ENCODE assay signal across 15 cellular contexts in genomic region chr5:81336528-81336927, GRCh38. TPM values are rescaled to one million over a fixed set of nuclear protein-coding genes. Genes with fewer than 3 reads are reported as not detected.
DNase-seq lines count a peak whose midpoint lies in the region; ATAC-seq and TF ChIP-seq lines count a peak whose summit lies in the region.
"Had no signal": no experiment of that assay in that cellular context is flagged by ENCODE, and none has a peak within 500 bp of the region (broad histone marks: within the 10 kb centered on the region; RNA-seq: fewer than 3 reads in every experiment).

No MANE protein-coding gene starts in this region.

- no peak overlapping the region for H3K14ac ChIP-seq in H9 (ENCODE audit: insufficient read depth, low read length)
- H3K14ac ChIP-seq in mesenchymal stem cell (ENCODE audit: low read length in 2 of 2), result no peak overlapping the region

- H3K4me2 ChIP-seq in H9 (ENCODE audit: insufficient read depth, insufficient read length, low read length), result no peak overlapping the region
- H3K4me2 ChIP-seq in mesenchymal stem cell (ENCODE audit: low read length, poor library complexity, severe bottlenecking), result no peak overlapping the region
- H3K4me2 ChIP-seq: BLaER1 treated with 17β-estradiol and CSF1 and Interleukin-3, amounts not matched to agents 10 nM and 100 nM; KMS-11 had no signal

- no peak overlapping the region for H3K4me3 Mint-ChIP-seq in H9
- H3K4me3 Mint-ChIP-seq: B cell; CD8-positive, alpha-beta T cell had no signal

- H3K27ac Mint-ChIP-seq in H9, result no peak overlapping the region
- H3K27ac Mint-ChIP-seq: B cell; CD8-positive, alpha-beta T cell had no signal

- H3K9ac ChIP-seq in H9 (ENCODE audit: extremely low read depth, insufficient read length, low read length) (no peak overlapping the region), mesenchymal stem cell (ENCODE audit: low read length) (no peak overlapping the region)
- H3K9ac ChIP-seq: BLaER1 treated with 17β-estradiol and CSF1 and Interleukin-3, amounts not matched to agents 10 nM and 100 nM; KMS-11 had no signal

- no peaks in the 10 kb centered on the region for H3K36me3 ChIP-seq in mesenchymal stem cell (ENCODE audit: control insufficient read depth in 1 of 2, insufficient read depth in 2 of 2, low read depth in 1 of 2, low read length in 2 of 2)
- H3K36me3 ChIP-seq: BLaER1 treated with 17β-estradiol and CSF1 and Interleukin-3, amounts not matched to agents 10 nM and 100 nM had no signal

- H2BK120ac ChIP-seq in H9 (ENCODE audit: low read depth, low read length, poor library complexity, severe bottlenecking) (peak overlapping the region; percentile 36), mesenchymal stem cell (ENCODE audit: low read depth, low read length) (no peak overlapping the region)

- no peak overlapping the region for H3K18ac ChIP-seq in H9 (ENCODE audit: insufficient read length, low read depth, low read length)
- no peak overlapping the region for H3K18ac ChIP-seq in mesenchymal stem cell (ENCODE audit: low read depth in 1 of 2, low read length in 2 of 2)

- H3K27me3 Mint-ChIP-seq in H9 (ENCODE audit: low read depth), result no peaks in the 10 kb centered on the region; the same call in 1 of the 2 replicates

- no peak overlapping the region for H2AFZ ChIP-seq in H9 (ENCODE audit: low read length)
- H2AFZ ChIP-seq in mesenchymal stem cell (ENCODE audit: low read depth, low read length), result no peak overlapping the region

- H3K27ac ChIP-seq in H9 (ENCODE audit: insufficient read length, low read depth, low read length), result no peak overlapping the region
- H3K27ac ChIP-seq in mesenchymal stem cell (ENCODE audit: low read length, poor library complexity, severe bottlenecking), result no peak overlapping the region
- H3K27ac ChIP-seq: BLaER1 treated with 17β-estradiol and CSF1 and Interleukin-3, amounts not matched to agents 10 nM and 100 nM; KMS-11 had no signal

- no peak overlapping the region for H3K56ac ChIP-seq in H9 (ENCODE audit: insufficient read length, low read depth, low read length)

- no peak overlapping the region for H4K5ac ChIP-seq in H9 (ENCODE audit: insufficient read length, low read depth, low read length)

- H2AK5ac ChIP-seq in H9 (ENCODE audit: insufficient read length, low read length) (no peak overlapping the region), mesenchymal stem cell (ENCODE audit: low read length, severe bottlenecking) (no peak overlapping the region)

- no peak overlapping the region for H3T11ph ChIP-seq in H9 (ENCODE audit: low read length)

- H2BK5ac ChIP-seq in H9 (ENCODE audit: insufficient read length, low read length) (no peak overlapping the region), mesenchymal stem cell (ENCODE audit: low read depth, low read length, poor library complexity, severe bottlenecking) (no peak overlapping the region)

- no peaks in the 10 kb centered on the region for H3K23me2 ChIP-seq in H9 (ENCODE audit: insufficient read length, low read depth, low read length, poor library complexity, severe bottlenecking)

- H3K36me3 Mint-ChIP-seq in H9 (ENCODE audit: insufficient read depth in 1 of 3, low read depth in 3 of 3), result no peaks in the 10 kb centered on the region; a peak in 1 of 7 replicates
- H3K36me3 Mint-ChIP-seq: CD8-positive, alpha-beta T cell had no signal

- H4K8ac ChIP-seq in H9 (replicated peaks; ENCODE audit: insufficient read length, low read depth, low read length) (no peak overlapping the region), mesenchymal stem cell (ENCODE audit: low read length) (no peak overlapping the region)

- WGBS in H9 (ENCODE audit: extremely low coverage, insufficient read length, low lambda C conversion rate), result no CpG with 5 or more reads among the region's 1 CpG
- WGBS in mesenchymal stem cell, result no CpG with 5 or more reads among the region's 1 CpG

- no peaks in the 10 kb centered on the region for H4K20me1 ChIP-seq in H9 (ENCODE audit: control insufficient read depth, insufficient read depth, insufficient read length)
- H4K20me1 ChIP-seq: BLaER1 treated with 17β-estradiol and CSF1 and Interleukin-3, amounts not matched to agents 10 nM and 100 nM had no signal

- no peak overlapping the region for H3K4ac ChIP-seq in H9 (ENCODE audit: low read depth, low read length)
- no peak overlapping the region for H3K4ac ChIP-seq in mesenchymal stem cell (ENCODE audit: low read depth in 1 of 2, low read length in 2 of 2)

- H2BK15ac ChIP-seq in H9 (ENCODE audit: low read depth, low read length), result no peak overlapping the region
- no peak overlapping the region for H2BK15ac ChIP-seq in mesenchymal stem cell (ENCODE audit: low read depth, poor library complexity, severe bottlenecking)

- no peaks in the 10 kb centered on the region for H3K4me1 Mint-ChIP-seq in H9
- H3K4me1 Mint-ChIP-seq: B cell had no signal

- no peaks in the 10 kb centered on the region for H3K79me2 ChIP-seq in H9 (ENCODE audit: insufficient read depth, low read length)

- no peak overlapping the region for H2BK12ac ChIP-seq in H9 (ENCODE audit: insufficient read length, low read depth, low read length)
- H2BK12ac ChIP-seq in mesenchymal stem cell (ENCODE audit: low read length in 2 of 2), result no peak overlapping the region

- H3K4me3 ChIP-seq in choroid plexus epithelial cell (ENCODE audit: low read depth, low read length), result no peak overlapping the region
- no peak overlapping the region for H3K4me3 ChIP-seq in mesenchymal stem cell (ENCODE audit: insufficient read depth in 1 of 2, low read depth in 1 of 2, low read length in 2 of 2)
- H3K4me3 ChIP-seq: BLaER1 treated with 17β-estradiol and CSF1 and Interleukin-3, amounts not matched to agents 10 nM and 100 nM had no signal

- H3K4me1 ChIP-seq in H9 (ENCODE audit: insufficient read depth, low read length) (no peaks in the 10 kb centered on the region), mesenchymal stem cell (ENCODE audit: control insufficient read depth, insufficient read depth, low read depth, low read length) (no peaks in the 10 kb centered on the region)
- H3K4me1 ChIP-seq: BLaER1 treated with 17β-estradiol and CSF1 and Interleukin-3, amounts not matched to agents 10 nM and 100 nM had no signal

- H3K27me3 ChIP-seq in H9 (ENCODE audit: insufficient read depth, low read length) (no peaks in the 10 kb centered on the region), mesenchymal stem cell (ENCODE audit: control insufficient read depth in 1 of 2, insufficient read depth in 1 of 2, low read length in 2 of 2) (no peaks in the 10 kb centered on the region)
- H3K27me3 ChIP-seq: BLaER1 treated with 17β-estradiol and CSF1 and Interleukin-3, amounts not matched to agents 10 nM and 100 nM had no signal

- no peak overlapping the region for H2BK20ac ChIP-seq in H9 (ENCODE audit: low read depth, low read length, poor library complexity, severe bottlenecking)

- no peaks in the 10 kb centered on the region; a peak in 2 of 5 replicates for H3K9me3 Mint-ChIP-seq in H9

- no peak for DNase-seq in H9
- peak; percentile 7 for DNase-seq in M059J (ENCODE audit: low read depth)
- peak; percentile 34 for DNase-seq in choroid plexus epithelial cell (ENCODE audit: low read depth)
- DNase-seq in mesenchymal stem cell, result peak; percentile 43
- DNase-seq in T-helper 2 cell, result no peak
- DNase-seq: Calu3; CD8-positive, alpha-beta T cell; HCEC 1CT had no signal

- H3K9me3 ChIP-seq in H9 (ENCODE audit: control insufficient read depth, low read depth, low read length), result no peaks in the 10 kb centered on the region
- H3K9me3 ChIP-seq in mesenchymal stem cell (ENCODE audit: control insufficient read depth, low read length), result no peaks in the 10 kb centered on the region

- no peak for TF ChIP-seq CTCF in H9 (conservative IDR thresholded peaks at IDR 0.05)
- TF ChIP-seq CTCF in choroid plexus epithelial cell (conservative IDR thresholded peaks at IDR 0.05; ENCODE audit: low read depth, low read length), result no peak

- H3K79me1 ChIP-seq in H9 (ENCODE audit: insufficient read depth, low read depth, low read length, poor library complexity, severe bottlenecking) (no peaks in the 10 kb centered on the region), mesenchymal stem cell (replicated peaks; ENCODE audit: low read length, poor library complexity, severe bottlenecking) (no peaks in the 10 kb centered on the region)

- ATAC-seq in GM18511 (IDR thresholded peaks at IDR 0.05; ENCODE audit: unreplicated experiment) (no peak), GM19324 (IDR thresholded peaks at IDR 0.05; ENCODE audit: low FRiP score, unreplicated experiment) (no peak)
- ATAC-seq: CD8-positive, alpha-beta T cell had no signal

- H3K23ac ChIP-seq in H9 (ENCODE audit: insufficient read length, low read depth, low read length), result no peak overlapping the region
- no peak overlapping the region for H3K23ac ChIP-seq in mesenchymal stem cell (ENCODE audit: low read length in 2 of 2)

- H4K91ac ChIP-seq in H9 (ENCODE audit: insufficient read length, low read depth, low read length) (no peak overlapping the region), mesenchymal stem cell (ENCODE audit: low read length) (no peak overlapping the region)

RNA-seq across cellular contexts. Expression of gene ZCCHC9, which starts 35.1 kb away (rescaled TPM):
- 32.2 and 32.4 TPM in 2 replicates for total RNA-seq in H9 (2021)
- 34.1 and 39.6 TPM in 2 replicates for total RNA-seq in M059J (2014; rRNA removed; shearing (Covaris generic))
- polyA plus RNA-seq in mesenchymal stem cell (2013, experiment 1 of 2), result 48.8 TPM
- 47.8 TPM for polyA plus RNA-seq in mesenchymal stem cell (2013, experiment 2 of 2)

RNA-seq across cellular contexts. Expression of gene ACOT12, which starts 57.4 kb away (rescaled TPM):
- not detected in 2 replicates for total RNA-seq in H9 (2021)
- total RNA-seq in M059J (2014; rRNA removed; shearing (Covaris generic)), result not detected in 2 replicates
- polyA plus RNA-seq in mesenchymal stem cell (2013, experiment 1 of 2), result 0.07 TPM
- 0.18 TPM for polyA plus RNA-seq in mesenchymal stem cell (2013, experiment 2 of 2)
- total RNA-seq: A172; B cell; CD8-positive, alpha-beta T cell; H1 had no signal

Comparison
In these comparisons a context has a peak if more than half of its experiments do, and no peak if none do; other contexts are left out.
1. DNase-seq: peak in M059J (single experiment), choroid plexus epithelial cell (single experiment) and mesenchymal stem cell (single experiment); none in H9 (single experiment) and T-helper 2 cell (0 of 5).